8 cellular contexts compared by ENCODE assay signal in the genomic region with DNA sequence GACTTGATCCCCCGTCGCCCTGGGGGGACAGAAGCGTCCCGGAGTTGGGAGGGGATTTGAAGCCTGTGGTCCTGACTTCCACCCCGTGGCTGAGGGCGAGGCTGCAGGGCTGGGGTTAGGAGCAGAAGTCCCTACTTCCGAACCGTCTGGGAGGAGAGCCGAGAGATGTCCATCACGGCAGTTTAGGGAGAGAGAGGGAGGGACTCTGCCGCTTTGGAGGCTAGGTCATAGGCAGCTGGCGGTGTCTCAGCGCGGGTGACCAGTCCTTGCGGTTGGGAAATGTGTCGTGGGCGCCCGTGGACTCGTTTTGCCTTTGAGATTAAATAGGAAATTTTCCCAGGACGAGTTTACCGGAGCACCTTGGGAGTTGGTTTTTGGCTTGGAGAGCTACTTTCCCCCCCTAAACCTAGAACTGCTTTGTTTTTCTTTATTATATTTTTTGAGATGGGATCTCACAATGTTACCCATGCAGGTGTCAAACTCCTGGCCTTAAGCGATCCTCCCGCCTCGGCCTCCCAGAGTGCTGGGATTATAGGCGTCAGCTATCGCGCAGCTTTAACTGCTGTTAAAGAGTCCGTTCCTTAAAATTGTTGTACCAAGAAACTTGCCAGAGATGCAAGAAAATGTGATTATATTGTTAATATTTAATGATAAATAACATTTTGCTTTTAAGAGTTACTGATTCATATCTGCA. TPM values are rescaled to one million over a fixed set of nuclear protein-coding genes. Genes with fewer than 3 reads are reported as not detected.
A peak's percentile ranks its signal among the peaks of the same experiment; 100 is the strongest.
DNase-seq lines count a peak whose midpoint lies in the region; ATAC-seq and TF ChIP-seq lines count a peak whose summit lies in the region.
"Not testable (repeated sequence)": the region's sequence is repeated elsewhere in the genome, so short reads cannot be mapped to it uniquely, and the experiment has no call there.

No MANE protein-coding gene starts in this region.

- H3K27ac ChIP-seq in urinary bladder (ENCODE audit: low read depth), result peak overlapping the region; percentile 93

- DNase-seq in GM03348 (ENCODE audit: low spot score) (peak; percentile 45), hepatic stellate cell (ENCODE audit: low spot score) (peak; percentile 39)
- not testable (repeated sequence) for DNase-seq in NB4 (ENCODE audit: low read depth); activated CD4-positive, alpha-beta T cell treated with anti-CD3 and anti-CD28 coated beads for 36 hours; chondrocyte (ENCODE audit: low spot score); neural crest cell (ENCODE audit: low read depth, low spot score)

- peaks cover 16% of the 10 kb centered on the region for H3K36me3 Mint-ChIP-seq in activated CD4-positive, alpha-beta T cell treated with anti-CD3 and anti-CD28 coated beads for 36 hours (ENCODE audit: low read depth)
- not testable (repeated sequence) for H3K36me3 Mint-ChIP-seq in chondrocyte (ENCODE audit: low read depth); neural crest cell (ENCODE audit: low read depth)

- CTCF ChIA-PET in activated CD4-positive, alpha-beta T cell treated with anti-CD3 and anti-CD28 coated beads for 36 hours (lab: Charles Lee), result interaction anchor here (1.2 kb wide), 3 partner anchors 11 to 98 kb away, joined by 3 to 6 read pairs (median 3); no protein-coding TSS in a partner anchor

- TF ChIP-seq CTCF in NB4 (IDR thresholded peaks at IDR 0.05; ENCODE audit: low read depth, low read length), result not testable (repeated sequence)
- TF ChIP-seq CTCF in chondrocyte (IDR thresholded peaks at IDR 0.05) (peak; percentile 59), neural crest cell (conservative IDR thresholded peaks at IDR 0.05) (peak; percentile 22)

- H3K4me1 Mint-ChIP-seq in activated CD4-positive, alpha-beta T cell treated with anti-CD3 and anti-CD28 coated beads for 36 hours, result peaks cover 32% of the 10 kb centered on the region
- H3K4me1 Mint-ChIP-seq in chondrocyte (ENCODE audit: low read depth) (peaks cover 18% of the 10 kb centered on the region), neural crest cell (peaks cover 29% of the 10 kb centered on the region)

- H3K36me3 ChIP-seq in urinary bladder (ENCODE audit: insufficient read depth), result not testable (repeated sequence)

- H3K4me1 ChIP-seq in urinary bladder (ENCODE audit: insufficient read depth), result not testable (repeated sequence)

- H3K9me3 Mint-ChIP-seq in activated CD4-positive, alpha-beta T cell treated with anti-CD3 and anti-CD28 coated beads for 36 hours (ENCODE audit: low read depth); chondrocyte (ENCODE audit: low read depth); neural crest cell: not testable (repeated sequence)

- intact Hi-C loops in activated CD4-positive, alpha-beta T cell treated with anti-CD3 and anti-CD28 coated beads for 36 hours (cut with DNase I, micrococcal nuclease), result loop anchor here (10.0 kb wide), 4 partner anchors 90 to 780 kb away; partner anchors contain the start of gene VKORC1L1 (in 1 of the 2)

- H3K4me3 ChIP-seq in NB4 (ENCODE audit: low read depth, low read length) (peak overlapping the region; percentile 89), urinary bladder (ENCODE audit: low read depth, low read length) (peak overlapping the region; percentile 67)

- peak; percentile 2 for ATAC-seq in HG02623 (IDR thresholded peaks at IDR 0.05; ENCODE audit: unreplicated experiment)
- peak; percentile 8 for ATAC-seq in activated CD4-positive, alpha-beta T cell treated with anti-CD3 and anti-CD28 coated beads for 36 hours

- H3K4me3 Mint-ChIP-seq in activated CD4-positive, alpha-beta T cell treated with anti-CD3 and anti-CD28 coated beads for 36 hours, result peak overlapping the region; percentile 100
- H3K4me3 Mint-ChIP-seq in chondrocyte (ENCODE audit: unreplicated experiment), result peak overlapping the region; percentile 91
- H3K4me3 Mint-ChIP-seq in neural crest cell, result peak overlapping the region; percentile 97

- not testable (repeated sequence) for H3K27me3 Mint-ChIP-seq in activated CD4-positive, alpha-beta T cell treated with anti-CD3 and anti-CD28 coated beads for 36 hours; chondrocyte (ENCODE audit: low read depth); neural crest cell (ENCODE audit: low read depth)

- POLR2A ChIA-PET in activated CD4-positive, alpha-beta T cell treated with anti-CD3 and anti-CD28 coated beads for 36 hours (lab: Charles Lee), result interaction anchor here (0.5 to 1.3 kb wide), 4 partner anchors 11 to 35 kb away, joined by 3 to 5 read pairs (median 4); no protein-coding TSS in a partner anchor

- peak overlapping the region; percentile 90 for H3K27ac Mint-ChIP-seq in activated CD4-positive, alpha-beta T cell treated with anti-CD3 and anti-CD28 coated beads for 36 hours
- H3K27ac Mint-ChIP-seq in chondrocyte (ENCODE audit: unreplicated experiment) (peak overlapping the region; percentile 99), neural crest cell (ENCODE audit: unreplicated experiment) (peak overlapping the region; percentile 88)

- 5% methylated on average over 28 of the region's 28 CpGs for WGBS in urinary bladder

- TF ChIP-seq POLR2A in NB4 (IDR thresholded peaks at IDR 0.05; ENCODE audit: extremely low read depth, insufficient read length), result not testable (repeated sequence)

RNA-seq across cellular contexts. Expression of gene KCTD7, which starts 26.6 kb away (rescaled TPM):
- total RNA-seq in activated CD4-positive, alpha-beta T cell treated with anti-CD3 and anti-CD28 coated beads for 36 hours, result 1 to 10 TPM; 7.8 TPM
- total RNA-seq in chondrocyte (16.4 to 22.6 TPM (median 21.5 TPM) in 3 replicates), neural crest cell (16.8 and 20.2 TPM in 2 replicates), urinary bladder (18.5 TPM)
- polyA plus RNA-seq in urinary bladder, result 19.1 TPM
